23 cellular contexts compared by ENCODE assay signal in genomic region chr2:222399038-222399783, GRCh38. TPM values are rescaled to one million over a fixed set of nuclear protein-coding genes. Genes with fewer than 3 reads are reported as not detected.
DNase-seq lines count a peak whose midpoint lies in the region; ATAC-seq, FAIRE-seq and TF ChIP-seq lines count a peak whose summit lies in the region.
"Had no signal": no experiment of that assay in that cellular context is flagged by ENCODE, and none has a peak within 500 bp of the region (broad histone marks: within the 10 kb centered on the region; RNA-seq: fewer than 3 reads in every experiment).

No MANE protein-coding gene starts in this region.

- FAIRE-seq in HepG2 (lab: Jason Lieb, UNC) = no peak
- FAIRE-seq: astrocyte, HTR-8/SVneo, RCC 7860 had no signal

- TF ChIP-seq CTCF in HepG2 (CRISPR knock-in tag; IDR thresholded peaks at IDR 0.05) = no peak

- H3K4me2 ChIP-seq in HepG2 (ENCODE audit: low read depth, low read length) = no peak overlapping the region

- POLR2A ChIA-PET in HepG2 (lab: Yijun Ruan, JAX) = no interaction called here

- intact Hi-C loops in left ventricle myocardium superior (cut with micrococcal nuclease) = no loop called here
- intact Hi-C loops in HepG2 (cut with micrococcal nuclease; ENCODE audit: unreplicated experiment) = no loop called here

- no peaks in the 10 kb centered on the region for H3K9me3 ChIP-seq in HepG2 (ENCODE audit: low read length)
- H3K9me3 ChIP-seq: mucosa of descending colon, vagina had no signal

- no TSS peak for BruUV-seq in HepG2 (replicated peaks; lab: Mats Ljungman, UMichigan)

- ATAC-seq in left ventricle myocardium superior (peak; percentile 95), HepG2 (no peak), GM19452 (IDR thresholded peaks at IDR 0.05; ENCODE audit: unreplicated experiment) (no peak), GM21528 (IDR thresholded peaks at IDR 0.05; ENCODE audit: low FRiP score, unreplicated experiment) (no peak)
- ATAC-seq: mucosa of descending colon had no signal

- CTCF ChIA-PET in HepG2 (lab: Yijun Ruan, JAX; ENCODE audit: low intra/inter-chr PET ratio, low total read pairs) = no interaction called here

- no peak for TF ChIP-seq POLR2A in HepG2 (IDR thresholded peaks at IDR 0.05; ENCODE audit: insufficient read depth in 1 of 2, low read depth in 2 of 2, low read length in 2 of 2)

- H3K27me3 ChIP-seq in HepG2 (ENCODE audit: control insufficient read depth in 1 of 2, insufficient read depth in 2 of 2, low read length in 2 of 2) = no peaks in the 10 kb centered on the region
- H3K27me3 ChIP-seq: vagina had no signal

- TF ChIP-seq RAD21 in HepG2 (CRISPR knock-in tag; IDR thresholded peaks at IDR 0.05) = no peak

- TF ChIP-seq EP300 in HepG2 (IDR thresholded peaks at IDR 0.05; ENCODE audit: low read depth in 2 of 2, low read length in 2 of 2) = no peak
- no peak for TF ChIP-seq EP300 in HepG2 (CRISPR knock-in tag; IDR thresholded peaks at IDR 0.05; ENCODE audit: borderline replicate concordance)

- no peak overlapping the region for H3K4me3 ChIP-seq in HepG2 (replicated peaks in 1 of 3; ENCODE audit: insufficient read depth in 1 of 3, low read depth in 2 of 3, low read length in 3 of 3)
- H3K4me3 ChIP-seq: mucosa of descending colon, vagina had no signal

- no peaks in the 10 kb centered on the region for H3K36me3 ChIP-seq in HepG2 (replicated peaks in 1 of 2; ENCODE audit: control insufficient read depth in 1 of 2, insufficient read depth in 2 of 2, low read length in 2 of 2)
- H3K36me3 ChIP-seq: vagina had no signal

- H3K27ac ChIP-seq in HepG2 (ENCODE audit: extremely low read length, insufficient read depth, low read length) = no peak overlapping the region
- H3K27ac ChIP-seq: vagina had no signal

- DNase-seq in DMS 273 (lab: John Stamatoyannopoulos, UW; ENCODE audit: unreplicated experiment) (peak; percentile 93), NCI-H187 (lab: John Stamatoyannopoulos, UW) (peak; percentile 25 to 48), NCI-H774 (lab: John Stamatoyannopoulos, UW) (peak; percentile 65), left ventricle myocardium superior (no peak), HepG2 (ENCODE audit: low spot score) (no peak), middle frontal gyrus (ENCODE audit: extremely low spot score, low spot score) (no peak)
- DNase-seq: activated CD4-positive, alpha-beta memory T cell treated with anti-CD3 and anti-CD28 coated beads for 36 hours; activated effector memory CD4-positive, alpha-beta T cell treated with Interleukin-2 at 50 U/mL for 16 hours; DMS53; effector memory CD4-positive, alpha-beta T cell; foreskin fibroblast; immature natural killer cell; MM.1S; mucosa of descending colon; stimulated activated CD4-positive, alpha-beta T cell treated with anti-CD3 and anti-CD28 coated beads, Interleukin-2, amount 100 ng/mL, for 48 hours; T1000 had no signal

- in situ Hi-C loops in HepG2 (cut with HindIII; ENCODE audit: extremely low pct_ligation_motif_present, low pct_unique_long_range_greater_than_20kb) = no loop called here

- H3K4me1 ChIP-seq in HepG2 (ENCODE audit: insufficient read depth, low read length) = no peaks in the 10 kb centered on the region
- H3K4me1 ChIP-seq: vagina had no signal

- no peaks in the 10 kb centered on the region for H3K79me2 ChIP-seq in HepG2 (ENCODE audit: insufficient read depth, low read length)

- H4K20me1 ChIP-seq in HepG2 (ENCODE audit: insufficient read depth, low read length) = no peaks in the 10 kb centered on the region

- H3K9ac ChIP-seq in HepG2 (ENCODE audit: insufficient read depth, low read depth, low read length) = no peak overlapping the region

- no peak overlapping the region for H2AFZ ChIP-seq in HepG2 (ENCODE audit: low read length)

- WGBS in HepG2 (ENCODE audit: low lambda C conversion rate) = 11% methylated on average over 5 of the region's 5 CpGs

TF ChIP-seq in HepG2, 621 proteins besides CTCF, POLR2A, EP300 and RAD21:
- no peak for TF ChIP-seq ZNF709 (CRISPR knock-in tag; IDR thresholded peaks at IDR 0.05)
- no peak for TF ChIP-seq SP1 (IDR thresholded peaks at IDR 0.05)
- TF ChIP-seq SP1 (CRISPR knock-in tag; IDR thresholded peaks at IDR 0.05) = no peak

RNA-seq across cellular contexts. Expression of gene SGPP2, which starts 25.1 kb away (rescaled TPM):
- 30.6 TPM for total RNA-seq in left ventricle myocardium superior
- total RNA-seq in HepG2 (2016; rRNA removed; fragmentation: Illumina TruSeq; extraction: Trizol) = not detected in 2 replicates
- not detected in 2 replicates for total RNA-seq in HepG2 (2016; cell fraction: cytosol; rRNA removed; fragmentation: Illumina TruSeq; extraction: Trizol; ENCODE audit: low read depth)
- not detected in 2 replicates for total RNA-seq in HepG2 (2016; cell fraction: insoluble cytoplasmic fraction; rRNA removed; fragmentation: Illumina TruSeq; extraction: Trizol)
- total RNA-seq in HepG2 (2016; cell fraction: membrane; rRNA removed; fragmentation: Illumina TruSeq; extraction: Trizol) = not detected in 2 replicates
- not detected in 2 replicates for total RNA-seq in HepG2 (2016; cell fraction: nucleus; rRNA removed; fragmentation: Illumina TruSeq; extraction: Trizol)
- not detected in 2 replicates for polyA plus RNA-seq in HepG2 (2011; rRNA removed)
- polyA plus RNA-seq in HepG2 (2011; cell fraction: cytosol; rRNA removed) = 0.01 TPM in 1 of 2 replicates, not detected in the other
- polyA plus RNA-seq in HepG2 (2011; cell fraction: nucleus; rRNA removed) = not detected in 2 replicates
- polyA plus RNA-seq in HepG2 (2012) = 0.08 and 0.21 TPM in 2 replicates
- polyA plus RNA-seq in HepG2 (2016; cell fraction: cytosol; fragmentation: Illumina TruSeq; extraction: Trizol; ENCODE audit: low read depth) = not detected in 2 replicates
- polyA plus RNA-seq in HepG2 (2016; cell fraction: insoluble cytoplasmic fraction; fragmentation: Illumina TruSeq; extraction: Trizol; ENCODE audit: low read depth) = not detected in 2 replicates
- polyA plus RNA-seq in HepG2 (2016; cell fraction: membrane; fragmentation: Illumina TruSeq; extraction: Trizol; ENCODE audit: low read depth) = not detected in 2 replicates
- not detected in 2 replicates for polyA plus RNA-seq in HepG2 (2016; cell fraction: nucleus; fragmentation: Illumina TruSeq; extraction: Trizol; ENCODE audit: insufficient read depth, low read depth)
- 0.14 TPM in 1 of 2 replicates, not detected in the other for polyA minus RNA-seq in HepG2 (2011; rRNA and poly(A)+ RNA removed; ENCODE audit: low replicate concordance)
- polyA minus RNA-seq in HepG2 (2011; cell fraction: cytosol; rRNA and poly(A)+ RNA removed) = not detected in 2 replicates
- polyA minus RNA-seq in HepG2 (2011; cell fraction: nucleus; rRNA and poly(A)+ RNA removed) = not detected in 2 replicates
- total RNA-seq: pulmonary artery endothelial cell had no signal
- polyA plus RNA-seq: immature natural killer cell had no signal

Comparison
In these comparisons a context has a peak if more than half of its experiments do, and no peak if none do; other contexts are left out.
1. DNase-seq: peak in DMS 273 (single experiment), NCI-H187 (2 of 2) and NCI-H774 (single experiment); none in left ventricle myocardium superior (single experiment), HepG2 (single experiment) and middle frontal gyrus (single experiment).
2. RNA of gene SGPP2, which starts 25.1 kb away (total RNA-seq): 30.6 TPM in left ventricle myocardium superior (single experiment); not detected in HepG2; every median in the first group is over 10 times any median in the second.